Comparison of ENCODE assay signal across 8 cellular contexts in genomic region chr3:160486459-160486869, GRCh38. TPM values are rescaled to one million over a fixed set of nuclear protein-coding genes. Genes with fewer than 3 reads are reported as not detected.
DNase-seq lines count a peak whose midpoint lies in the region; ATAC-seq, FAIRE-seq and TF ChIP-seq lines count a peak whose summit lies in the region.

No MANE protein-coding gene starts in this region.

- no peak overlapping the region for H2AK5ac ChIP-seq in H1 (ENCODE audit: low read depth, low read length)

- peak; percentile 20 for DNase-seq in Ammon's horn (ENCODE audit: low spot score)
- no peak for DNase-seq in GM20000 (ENCODE audit: low spot score)
- DNase-seq in H1 (ENCODE audit: low read depth in 1 of 2, low spot score in 2 of 2): no peak
- DNase-seq in pancreas: no peak
- no peak for DNase-seq in activated effector memory CD4-positive, alpha-beta T cell treated with anti-CD3 and anti-CD28 coated beads, Interleukin-2, amount 50 U/mL, for 16 hours

- peak in 2 of 4 donors; percentile 45 to 53 for ATAC-seq in pancreas
- no peak for ATAC-seq in HG02610 (IDR thresholded peaks at IDR 0.05; ENCODE audit: unreplicated experiment)
- ATAC-seq in HG03457 (IDR thresholded peaks at IDR 0.05; ENCODE audit: unreplicated experiment): no peak

- H3K36me3 ChIP-seq in OCI-LY3 (replicated peaks; ENCODE audit: low read depth, low read length) (no peaks in the 10 kb centered on the region), H1 (ENCODE audit: control insufficient read depth in 2 of 4, insufficient read depth in 4 of 4, low read length in 3 of 4) (no peaks in the 10 kb centered on the region), pancreas (no peaks in the 10 kb centered on the region)

- H4K5ac ChIP-seq in H1 (ENCODE audit: insufficient read length, low read depth, low read length): no peak overlapping the region

- H3K23me2 ChIP-seq in H1 (ENCODE audit: low read depth, low read length): no peaks in the 10 kb centered on the region

- intact Hi-C loops in pancreas (cut with DNase I): no loop called here

- no peak overlapping the region for H3K56ac ChIP-seq in H1 (replicated peaks; ENCODE audit: insufficient read length, low read depth, low read length)

- no peak overlapping the region for H3K18ac ChIP-seq in H1 (ENCODE audit: extremely low read depth, low read length)

- no peak overlapping the region for H4K8ac ChIP-seq in H1 (ENCODE audit: extremely low read depth, insufficient read depth, low read length)

- H3K27me3 ChIP-seq in OCI-LY3 (ENCODE audit: low read depth, low read length) (no peaks in the 10 kb centered on the region), H1 (replicated peaks in 1 of 4; ENCODE audit: control insufficient read depth in 3 of 4, extremely low read depth in 1 of 4, insufficient read depth in 3 of 4, low read length in 3 of 4) (no peaks in the 10 kb centered on the region), pancreas (no peaks in the 10 kb centered on the region)

- POLR2A ChIA-PET in H1 (lab: Charles Lee; ENCODE audit: partially characterized antibody): interaction anchor here (1.1 to 1.3 kb wide), 2 partner anchors 36 kb away, joined by 3 to 4 read pairs; partner anchors contain the start of gene TRIM59

- FAIRE-seq in H1 (lab: Jason Lieb, UNC): no peak
- FAIRE-seq in pancreas (lab: Jason Lieb, UNC): peak; percentile 93

- H3K4me1 ChIP-seq in OCI-LY3 (ENCODE audit: low read length) (peaks cover 8% of the 10 kb centered on the region; the same call in 1 of the 2 replicates), H1 (replicated peaks in 1 of 4; ENCODE audit: control insufficient read depth in 3 of 4, insufficient read depth in 4 of 4, low read length in 3 of 4) (no peaks in the 10 kb centered on the region), pancreas (no peaks in the 10 kb centered on the region)

- no peaks in the 10 kb centered on the region for H3K9me3 ChIP-seq in OCI-LY3 (ENCODE audit: insufficient read depth, low read length)
- H3K9me3 ChIP-seq in H1 (ENCODE audit: insufficient read depth in 2 of 2, low read depth in 1 of 2, low read length in 1 of 2): no peaks in the 10 kb centered on the region
- no peaks in the 10 kb centered on the region for H3K9me3 ChIP-seq in pancreas

- TF ChIP-seq EP300 in H1 (IDR thresholded peaks at IDR 0.05; ENCODE audit: borderline replicate concordance in 1 of 2, low read depth in 2 of 2, low read length in 2 of 2): no peak

- H3K23ac ChIP-seq in H1 (ENCODE audit: insufficient read length): no peak overlapping the region

- H2BK5ac ChIP-seq in H1 (ENCODE audit: low read depth, low read length): no peak overlapping the region

- no peak overlapping the region for H2BK15ac ChIP-seq in H1 (ENCODE audit: low read length)

- WGBS in H1 (ENCODE audit: extremely low coverage in 1 of 2, insufficient coverage in 1 of 2, insufficient read length in 1 of 2, insufficient replicate concordance in 2 of 2, low coverage in 1 of 2, low lambda C conversion rate in 2 of 2, missing lambda C conversion rate in 1 of 2), 2 experiments: 3% methylated on average over 2 of the region's 2 CpGs; no CpG with 5 or more reads in 1 of the 2 experiments
- WGBS in pancreas, 2 donors: 3 to 12% methylated on average over 2 of the region's 2 CpGs

- H3K14ac ChIP-seq in H1 (ENCODE audit: insufficient read length): no peak overlapping the region

- H4K20me1 ChIP-seq in OCI-LY3 (ENCODE audit: insufficient read depth, low read length) (no peaks in the 10 kb centered on the region), H1 (replicated peaks in 1 of 2; ENCODE audit: control insufficient read depth in 1 of 2, insufficient read depth in 2 of 2, low read length in 2 of 2) (no peaks in the 10 kb centered on the region)

- H3K4me3 ChIP-seq in OCI-LY3 (ENCODE audit: low read length): peak overlapping the region; percentile 89
- no peak overlapping the region for H3K4me3 ChIP-seq in H1 (ENCODE audit: extremely low read depth in 1 of 4, insufficient read depth in 2 of 4, low read depth in 3 of 4, low read length in 4 of 4)
- no peak overlapping the region for H3K4me3 ChIP-seq in pancreas

- no peaks in the 10 kb centered on the region for H3K79me1 ChIP-seq in H1 (ENCODE audit: low read depth, low read length)

- H3K27ac ChIP-seq in OCI-LY3 (ENCODE audit: low read length) (no peak overlapping the region), H1 (ENCODE audit: low read depth, low read length) (no peak overlapping the region), pancreas (no peak overlapping the region)

- no peak for TF ChIP-seq POLR2A in H1 (IDR thresholded peaks at IDR 0.05; ENCODE audit: control extremely low read depth in 1 of 2, low read depth in 2 of 2, low read length in 2 of 2)

- no peaks in the 10 kb centered on the region for H3K79me2 ChIP-seq in OCI-LY3 (ENCODE audit: low read length)
- no peaks in the 10 kb centered on the region for H3K79me2 ChIP-seq in H1 (ENCODE audit: control insufficient read depth in 1 of 2, insufficient read depth in 2 of 2, low read length in 2 of 2)

- H2BK20ac ChIP-seq in H1 (ENCODE audit: low read length): no peak overlapping the region

- no peak overlapping the region for H2BK12ac ChIP-seq in H1 (ENCODE audit: low read depth, low read length)

- no peak overlapping the region for H4K91ac ChIP-seq in H1 (replicated peaks; ENCODE audit: insufficient read length, low read length)

- H2BK120ac ChIP-seq in H1 (replicated peaks; ENCODE audit: low read depth, low read length): no peak overlapping the region

- peak overlapping the region; percentile 97 for H3K4me2 ChIP-seq in OCI-LY3 (ENCODE audit: low read length)
- no peak overlapping the region for H3K4me2 ChIP-seq in H1 (ENCODE audit: insufficient read depth in 1 of 2, low read depth in 2 of 2, low read length in 2 of 2)

- TF ChIP-seq RAD21 in H1 (IDR thresholded peaks at IDR 0.05 in 1 of 2, conservative IDR thresholded peaks at IDR 0.05 in 1 of 2; ENCODE audit: low read depth in 2 of 2, low read length in 2 of 2): peak in 1 of 2 experiments; percentile 19; a peak in 3 of 4 replicates

- TF ChIP-seq CTCF in GM20000 (IDR thresholded peaks at IDR 0.05; ENCODE audit: extremely low read depth, missing control alignments) (peak; percentile 12), OCI-LY3 (IDR thresholded peaks at IDR 0.05; ENCODE audit: low read depth, low read length) (peak; percentile 68), H1 (IDR thresholded peaks at IDR 0.05; ENCODE audit: control extremely low read depth in 1 of 3, insufficient read depth in 1 of 3, low read depth in 1 of 3, low read length in 3 of 3) (peak in 1 of 3 experiments; percentile 27; a peak in 2 of 4 replicates), pancreas (IDR thresholded peaks at IDR 0.05) (peak; percentile 25 to 63 (median 50))

- CTCF ChIA-PET in H1 (lab: Charles Lee; ENCODE audit: partially characterized antibody): interaction anchor here (0.9 to 2.6 kb wide), 11 partner anchors 9 to 43 kb away, joined by 3 to 10 read pairs (median 3); no protein-coding TSS in a partner anchor

- peak overlapping the region; percentile 97; the same call in 1 of the 2 replicates for H2AFZ ChIP-seq in OCI-LY3 (ENCODE audit: low read depth, low read length)
- H2AFZ ChIP-seq in H1 (ENCODE audit: low read length): no peak overlapping the region

- no peak overlapping the region for H3K4ac ChIP-seq in H1 (replicated peaks; ENCODE audit: insufficient read length, low read depth, low read length)

- H3K9ac ChIP-seq in OCI-LY3 (ENCODE audit: low read length) (peak overlapping the region; percentile 66), H1 (replicated peaks in 1 of 4; ENCODE audit: extremely low read depth in 1 of 4, low read depth in 3 of 4, low read length in 3 of 4) (no peak overlapping the region)

TF ChIP-seq in H1, 55 proteins besides CTCF, POLR2A, EP300 and RAD21 (continues in another document):
- TF ChIP-seq FOSL1 (IDR thresholded peaks at IDR 0.05; ENCODE audit: insufficient read depth, low read depth, low read length): no peak

RNA-seq across cellular contexts. Expression of gene TRIM59, which starts 36.9 kb away (rescaled TPM):
- 53.4 and 57.8 TPM in 2 replicates for total RNA-seq in H1 (2021; fragmentation: NEBNext Ultra II Directional; extraction: Animal tissue kit (Norgen Biotek cat#: 25700))
- polyA plus RNA-seq in H1 (2011; rRNA removed) (7.8 and 11.6 TPM in 2 replicates), pancreas (1 to 10 TPM in 1 of 2 donors, under 1 TPM in 1; 0.53 to 1.6 TPM)
- polyA plus RNA-seq in H1 (2011; cell fraction: cytosol; rRNA removed): 12.7 TPM
- polyA plus RNA-seq in H1 (2011; cell fraction: nucleus; rRNA removed): 6.7 TPM
- polyA plus RNA-seq in H1 (2012, experiment 1 of 2): 11.1 to 24.4 TPM (median 17.0 TPM) in 4 replicates
- polyA plus RNA-seq in H1 (2012, experiment 2 of 2): 3.8 TPM
- polyA plus RNA-seq in H1 (2013, experiment 1 of 2): 31.0 TPM
- polyA plus RNA-seq in H1 (2013, experiment 2 of 2): 33.7 TPM
- polyA minus RNA-seq in H1 (2011; rRNA and poly(A)+ RNA removed): 20.5 and 32.5 TPM in 2 replicates
- 18.6 TPM for polyA minus RNA-seq in H1 (2011; cell fraction: cytosol; rRNA and poly(A)+ RNA removed)
- 20.5 TPM for polyA minus RNA-seq in H1 (2011; cell fraction: nucleus; rRNA and poly(A)+ RNA removed)
- total RNA-seq in pancreas: 1 to 10 TPM in 5 of 6 donors, under 1 TPM in 1; 0.95 to 3.3 (median 1.6) TPM

Comparison
In these comparisons a context has a peak if more than half of its experiments do, and no peak if none do; other contexts are left out.
1. RNA of gene TRIM59, which starts 36.9 kb away (total RNA-seq): 53.4 to 57.8 TPM in H1; 0.95 to 3.3 TPM in pancreas; every median in the first group is over 10 times any median in the second.